Comparison of ENCODE assay signal across 1 cellular context in the genomic region with DNA sequence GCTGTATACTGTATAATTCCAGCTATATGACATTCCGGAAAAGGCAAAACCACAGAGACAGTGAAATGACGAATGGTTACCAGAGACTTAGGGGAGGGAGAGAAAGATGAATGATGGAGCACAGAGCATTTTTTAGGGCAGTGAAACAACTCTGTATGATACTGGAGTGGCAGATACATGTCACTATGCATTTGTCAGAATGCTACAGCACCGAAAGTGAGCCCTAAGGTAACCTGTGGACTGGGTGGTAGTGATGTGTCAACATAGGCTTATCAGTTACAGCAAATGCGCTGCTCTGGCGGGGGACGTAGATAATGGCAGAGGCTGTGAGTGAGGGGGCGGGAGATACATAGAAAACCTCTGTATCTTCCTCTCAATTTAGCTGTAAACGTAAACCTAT.
TF ChIP-seq lines count a peak whose summit lies in the region.

No MANE protein-coding gene starts in this region.

TF ChIP-seq in K562, 482 proteins besides CTCF, POLR2A, EP300 and RAD21 (continued from another document and continues in another):
- TF ChIP-seq ZNF277 (CRISPR knock-in tag; IDR thresholded peaks at IDR 0.05; ENCODE audit: borderline replicate concordance) (no peak), PHF20 (IDR thresholded peaks at IDR 0.05; ENCODE audit: partially characterized antibody) (no peak), PATZ1 (CRISPR knock-in tag; IDR thresholded peaks at IDR 0.05; ENCODE audit: borderline replicate concordance) (no peak), ZNF507 (tag; conservative IDR thresholded peaks at IDR 0.05) (no peak), YBX1 (IDR thresholded peaks at IDR 0.05) (no peak), GTF2B (IDR thresholded peaks at IDR 0.05; ENCODE audit: extremely low read depth, insufficient read length) (no peak), CREB3L1 (IDR thresholded peaks at IDR 0.05; ENCODE audit: borderline replicate concordance, low read depth) (peak; percentile 33; the same call in 1 of the 2 replicates), TAF7 (tag; IDR thresholded peaks at IDR 0.05) (no peak), ZBTB8A (IDR thresholded peaks at IDR 0.05; ENCODE audit: partially characterized antibody) (peak; percentile 12), WHSC1 (IDR thresholded peaks at IDR 0.05; ENCODE audit: low read length) (no peak), ZFP36 (IDR thresholded peaks at IDR 0.05; ENCODE audit: low read depth, low read length, partially characterized antibody) (no peak), SMARCE1 (IDR thresholded peaks at IDR 0.05) (peak; percentile 85), POLR2AphosphoS2 (IDR thresholded peaks at IDR 0.05; ENCODE audit: low read length) (no peak), ZNF77 (CRISPR knock-in tag; IDR thresholded peaks at IDR 0.05) (no peak), RFX1 (IDR thresholded peaks at IDR 0.05) (peak; percentile 9; the same call in 1 of the 2 replicates), CBFA2T3 (IDR thresholded peaks at IDR 0.05) (peak; percentile 95), SMAD2 (IDR thresholded peaks at IDR 0.05; ENCODE audit: low read depth, low read length) (no peak), PYGO2 (tag; IDR thresholded peaks at IDR 0.05) (no peak), HDAC1 (IDR thresholded peaks at IDR 0.05) (peak in 1 of 2 experiments; percentile 68; a peak in 2 of 4 replicates), BCL6 (CRISPR knock-in tag; IDR thresholded peaks at IDR 0.05) (no peak), ZNF24 (IDR thresholded peaks at IDR 0.05) (no peak), IFI16 (CRISPR knock-in tag; IDR thresholded peaks at IDR 0.05) (no peak), SMAD4 (CRISPR knock-in tag; conservative IDR thresholded peaks at IDR 0.05) (no peak), ESRRA (IDR thresholded peaks at IDR 0.05; ENCODE audit: borderline replicate concordance, low read depth) (peak; percentile 25; the same call in 1 of the 2 replicates), ESRRB (CRISPR knock-in tag; IDR thresholded peaks at IDR 0.05; ENCODE audit: borderline replicate concordance) (no peak), FOXP1 (CRISPR knock-in tag; IDR thresholded peaks at IDR 0.05) (no peak), CTCFL (IDR thresholded peaks at IDR 0.05; ENCODE audit: borderline replicate concordance, insufficient read depth, low read depth, low read length, poor library complexity, severe bottlenecking) (no peak), PRPF4 (IDR thresholded peaks at IDR 0.05; ENCODE audit: insufficient read depth, low read depth, low read length, poor library complexity, severe bottlenecking) (no peak), ZNF133 (CRISPR knock-in tag; IDR thresholded peaks at IDR 0.05) (no peak), CBFA2T2 (conservative IDR thresholded peaks at IDR 0.05) (peak; percentile 91), COPS2 (conservative IDR thresholded peaks at IDR 0.05) (no peak), TAL1 (IDR thresholded peaks at IDR 0.05) (peak; percentile 90), PHF21A (IDR thresholded peaks at IDR 0.05; ENCODE audit: borderline replicate concordance, low read depth) (no peak), TOE1 (IDR thresholded peaks at IDR 0.05; ENCODE audit: borderline replicate concordance) (no peak; the same call in 1 of the 2 replicates), TOE1 (CRISPR knock-in tag; IDR thresholded peaks at IDR 0.05; ENCODE audit: borderline replicate concordance, low read depth) (no peak), POLR3G (IDR thresholded peaks at IDR 0.05; ENCODE audit: extremely low read depth, insufficient read length, insufficient replicate concordance) (no peak), L3MBTL2 (IDR thresholded peaks at IDR 0.05) (no peak; the same call in 1 of the 2 replicates), ZNF668 (CRISPR knock-in tag; IDR thresholded peaks at IDR 0.05) (no peak), ASH1L (IDR thresholded peaks at IDR 0.05; ENCODE audit: borderline replicate concordance, low read depth, partially characterized antibody) (no peak), MAFK (IDR thresholded peaks at IDR 0.05; ENCODE audit: low read length) (no peak), MYNN (IDR thresholded peaks at IDR 0.05) (no peak), MYNN (CRISPR knock-in tag; IDR thresholded peaks at IDR 0.05) (no peak)
- TF ChIP-seq, protein P1, sequence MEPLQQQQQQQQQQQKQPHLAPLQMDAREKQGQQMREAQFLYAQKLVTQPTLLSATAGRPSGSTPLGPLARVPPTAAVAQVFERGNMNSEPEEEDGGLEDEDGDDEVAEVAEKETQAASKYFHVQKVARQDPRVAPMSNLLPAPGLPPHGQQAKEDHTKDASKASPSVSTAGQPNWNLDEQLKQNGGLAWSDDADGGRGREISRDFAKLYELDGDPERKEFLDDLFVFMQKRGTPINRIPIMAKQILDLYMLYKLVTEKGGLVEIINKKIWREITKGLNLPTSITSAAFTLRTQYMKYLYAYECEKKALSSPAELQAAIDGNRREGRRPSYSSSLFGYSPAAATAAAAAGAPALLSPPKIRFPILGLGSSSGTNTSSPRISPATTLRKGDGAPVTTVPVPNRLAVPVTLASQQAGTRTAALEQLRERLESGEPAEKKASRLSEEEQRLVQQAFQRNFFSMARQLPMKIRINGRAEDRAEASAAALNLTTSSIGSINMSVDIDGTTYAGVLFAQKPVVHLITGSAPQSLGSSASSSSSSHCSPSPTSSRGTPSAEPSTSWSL (CRISPR knock-in tag; IDR thresholded peaks at IDR 0.05; ENCODE audit: borderline replicate concordance), result no peak
- TF ChIP-seq, protein P2, sequence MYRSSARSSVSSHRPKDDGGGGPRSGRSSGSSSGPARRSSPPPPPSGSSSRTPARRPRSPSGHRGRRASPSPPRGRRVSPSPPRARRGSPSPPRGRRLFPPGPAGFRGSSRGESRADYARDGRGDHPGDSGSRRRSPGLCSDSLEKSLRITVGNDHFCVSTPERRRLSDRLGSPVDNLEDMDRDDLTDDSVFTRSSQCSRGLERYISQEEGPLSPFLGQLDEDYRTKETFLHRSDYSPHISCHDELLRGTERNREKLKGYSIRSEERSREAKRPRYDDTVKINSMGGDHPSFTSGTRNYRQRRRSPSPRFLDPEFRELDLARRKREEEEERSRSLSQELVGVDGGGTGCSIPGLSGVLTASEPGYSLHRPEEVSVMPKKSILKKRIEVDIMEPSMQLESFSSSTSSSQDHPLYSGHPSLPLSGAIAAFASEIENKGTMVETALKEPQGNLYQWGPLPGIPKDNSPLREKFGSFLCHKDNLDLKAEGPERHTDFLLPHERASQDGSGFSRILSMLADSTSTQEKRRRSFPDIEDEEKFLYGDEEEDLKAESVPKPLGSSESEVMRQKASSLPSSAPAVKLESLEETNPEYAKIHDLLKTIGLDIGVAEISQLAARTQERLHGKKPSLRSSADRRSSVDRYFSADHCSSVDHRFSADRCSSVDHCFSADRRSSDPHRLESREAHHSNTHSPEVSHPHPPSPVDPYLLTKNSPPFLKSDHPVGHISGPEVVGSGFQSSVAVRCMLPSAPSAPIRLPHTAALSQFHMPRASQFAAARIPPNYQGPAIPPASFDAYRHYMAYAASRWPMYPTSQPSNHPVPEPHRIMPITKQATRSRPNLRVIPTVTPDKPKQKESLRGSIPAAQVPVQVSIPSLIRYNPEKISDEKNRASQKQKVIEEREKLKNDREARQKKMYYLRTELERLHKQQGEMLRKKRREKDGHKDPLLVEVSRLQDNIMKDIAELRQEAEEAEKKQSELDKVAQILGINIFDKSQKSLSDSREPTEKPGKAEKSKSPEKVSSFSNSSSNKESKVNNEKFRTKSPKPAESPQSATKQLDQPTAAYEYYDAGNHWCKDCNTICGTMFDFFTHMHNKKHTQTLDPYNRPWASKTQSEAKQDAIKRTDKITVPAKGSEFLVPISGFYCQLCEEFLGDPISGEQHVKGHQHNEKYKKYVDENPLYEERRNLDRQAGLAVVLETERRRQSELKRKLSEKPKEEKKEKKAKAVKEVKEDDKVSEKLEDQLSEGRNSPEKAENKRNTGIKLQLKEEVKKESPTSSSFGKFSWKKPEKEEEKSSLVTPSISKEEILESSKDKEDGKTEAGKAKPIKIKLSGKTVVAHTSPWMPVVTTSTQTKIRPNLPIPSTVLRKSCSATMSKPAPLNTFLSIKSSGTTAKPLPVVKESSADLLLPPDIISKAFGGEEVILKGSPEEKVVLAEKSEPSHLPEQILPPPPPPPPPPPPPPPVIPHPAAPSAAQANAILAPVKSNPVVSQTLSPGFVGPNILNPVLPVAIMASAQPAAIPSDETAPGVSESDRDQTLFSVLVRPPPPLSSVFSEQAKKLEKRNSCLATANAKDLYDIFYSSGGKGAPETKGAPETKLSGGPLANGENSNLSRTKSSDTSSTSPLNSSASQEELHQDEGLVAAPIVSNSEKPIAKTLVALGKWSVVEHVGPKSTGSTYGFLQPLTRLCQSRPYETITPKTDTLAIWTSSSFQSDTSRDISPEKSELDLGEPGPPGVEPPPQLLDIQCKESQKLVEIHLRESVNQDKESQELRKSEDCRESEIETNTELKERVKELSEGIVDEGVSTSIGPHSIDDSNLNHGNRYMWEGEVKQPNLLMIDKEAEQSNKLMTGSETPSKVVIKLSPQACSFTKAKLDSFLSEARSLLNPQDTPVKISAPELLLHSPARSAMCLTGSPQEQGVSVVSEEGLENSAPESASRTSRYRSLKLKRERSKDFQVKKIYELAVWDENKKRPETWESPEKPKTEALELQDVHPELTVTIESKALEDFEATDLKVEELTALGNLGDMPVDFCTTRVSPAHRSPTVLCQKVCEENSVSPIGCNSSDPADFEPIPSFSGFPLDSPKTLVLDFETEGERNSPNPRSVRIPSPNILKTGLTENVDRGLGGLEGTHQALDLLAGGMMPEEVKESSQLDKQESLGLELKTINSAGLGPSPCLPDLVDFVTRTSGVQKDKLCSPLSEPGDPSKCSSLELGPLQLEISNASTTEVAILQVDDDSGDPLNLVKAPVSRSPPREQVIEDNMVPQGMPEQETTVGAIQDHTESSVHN (IDR thresholded peaks at IDR 0.05; ENCODE audit: borderline replicate concordance in 1 of 2, low read depth in 1 of 2), result no peak
- TF ChIP-seq, protein P3, sequence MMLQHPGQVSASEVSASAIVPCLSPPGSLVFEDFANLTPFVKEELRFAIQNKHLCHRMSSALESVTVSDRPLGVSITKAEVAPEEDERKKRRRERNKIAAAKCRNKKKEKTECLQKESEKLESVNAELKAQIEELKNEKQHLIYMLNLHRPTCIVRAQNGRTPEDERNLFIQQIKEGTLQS (IDR thresholded peaks at IDR 0.05), result peak; percentile 65
- TF ChIP-seq, protein P3 (CRISPR knock-in tag; conservative IDR thresholded peaks at IDR 0.05), result no peak
- TF ChIP-seq, protein P4, sequence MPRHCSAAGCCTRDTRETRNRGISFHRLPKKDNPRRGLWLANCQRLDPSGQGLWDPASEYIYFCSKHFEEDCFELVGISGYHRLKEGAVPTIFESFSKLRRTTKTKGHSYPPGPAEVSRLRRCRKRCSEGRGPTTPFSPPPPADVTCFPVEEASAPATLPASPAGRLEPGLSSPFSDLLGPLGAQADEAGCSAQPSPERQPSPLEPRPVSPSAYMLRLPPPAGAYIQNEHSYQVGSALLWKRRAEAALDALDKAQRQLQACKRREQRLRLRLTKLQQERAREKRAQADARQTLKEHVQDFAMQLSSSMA (CRISPR knock-in tag; IDR thresholded peaks at IDR 0.05), result no peak
